ENCODE assay signal across 13 cellular contexts in the genomic region with DNA sequence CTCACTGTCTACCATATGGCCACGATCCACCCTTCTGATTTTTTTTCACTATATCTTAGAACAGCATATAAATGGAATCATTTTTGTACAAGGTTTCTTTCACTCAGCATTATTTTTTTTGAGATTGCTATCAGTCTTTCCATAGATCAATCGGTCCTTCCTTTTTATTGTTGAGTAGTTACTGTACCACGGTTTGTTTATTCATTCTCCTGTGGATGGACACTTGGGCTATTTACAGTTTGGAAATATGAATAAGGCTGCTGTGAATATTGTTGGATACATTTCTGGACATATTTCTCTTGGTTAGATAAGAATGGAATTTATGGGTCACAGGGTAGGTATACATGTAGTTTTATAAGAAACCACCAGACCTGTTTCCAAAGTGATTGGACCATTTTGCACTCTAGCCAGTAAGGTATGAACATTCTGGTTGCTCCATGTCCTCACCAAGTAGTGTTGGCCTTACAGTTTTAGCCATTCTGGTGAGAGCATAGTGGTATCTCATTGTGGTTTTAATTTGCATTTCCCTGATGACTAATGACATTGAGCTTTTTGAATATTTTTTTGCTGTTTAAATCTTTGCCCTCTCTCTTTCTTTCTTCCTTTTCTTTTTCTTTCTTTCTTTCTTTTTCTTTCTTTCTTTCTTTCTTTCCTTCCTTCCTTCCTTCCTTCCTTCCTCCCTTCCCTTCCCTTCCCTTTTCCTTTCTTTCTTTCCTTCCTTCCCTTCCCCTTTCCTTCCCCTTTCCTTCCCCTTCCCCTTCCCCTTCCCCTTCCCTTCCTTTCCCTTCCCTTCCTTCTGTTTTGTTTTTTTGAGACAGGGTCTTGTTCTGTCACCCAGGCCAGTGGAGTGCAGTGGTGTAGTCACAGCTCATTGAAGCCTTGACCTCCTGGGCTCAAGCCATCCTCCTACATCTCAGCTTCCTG. TPM values are rescaled to one million over a fixed set of nuclear protein-coding genes. Genes with fewer than 3 reads are reported as not detected.
A peak's percentile ranks its signal among the peaks of the same experiment; 100 is the strongest.
DNase-seq lines count a peak whose midpoint lies in the region; ATAC-seq, FAIRE-seq and TF ChIP-seq lines count a peak whose summit lies in the region.
"Had no signal": no experiment of that assay in that cellular context is flagged by ENCODE, and none has a peak within 500 bp of the region (broad histone marks: within the 10 kb centered on the region; RNA-seq: fewer than 3 reads in every experiment).

No MANE protein-coding gene starts in this region.

- no peaks in the 10 kb centered on the region for H3K79me1 ChIP-seq in mesenchymal stem cell (replicated peaks; ENCODE audit: low read length, poor library complexity, severe bottlenecking)

- H3K27ac ChIP-seq in SK-N-SH (ENCODE audit: low read depth in 2 of 2, low read length in 1 of 2), result peak overlapping the region in 1 of 2 experiments; percentile 12; a peak in 1 of 4 replicates
- no peak overlapping the region for H3K27ac ChIP-seq in mesenchymal stem cell (ENCODE audit: low read length, poor library complexity, severe bottlenecking)
- no peak overlapping the region for H3K27ac ChIP-seq in pancreas

- no peak overlapping the region for H2AK5ac ChIP-seq in mesenchymal stem cell (ENCODE audit: low read length, severe bottlenecking)

- TF ChIP-seq RAD21 in SK-N-SH (IDR thresholded peaks at IDR 0.05; ENCODE audit: low read length), result no peak

- no peaks in the 10 kb centered on the region for H3K9me2 ChIP-seq in SK-N-SH

- H3K4me3 ChIP-seq in SK-N-SH (ENCODE audit: low read depth in 2 of 2, low read length in 1 of 2), result no peak overlapping the region
- no peak overlapping the region for H3K4me3 ChIP-seq in mesenchymal stem cell (ENCODE audit: insufficient read depth in 1 of 2, low read depth in 1 of 2, low read length in 2 of 2)
- H3K4me3 ChIP-seq in pancreas, result no peak overlapping the region

- no peak overlapping the region for H4K91ac ChIP-seq in mesenchymal stem cell (ENCODE audit: low read length)

- H3K9ac ChIP-seq in SK-N-SH (no peak overlapping the region), mesenchymal stem cell (ENCODE audit: low read length) (no peak overlapping the region)

- H2AFZ ChIP-seq in SK-N-SH (ENCODE audit: low read depth) (no peak overlapping the region), mesenchymal stem cell (ENCODE audit: low read depth, low read length) (no peak overlapping the region)

- H3K79me2 ChIP-seq in SK-N-SH (ENCODE audit: insufficient read depth), result no peaks in the 10 kb centered on the region

- H3F3A ChIP-seq in SK-N-SH (replicated peaks; ENCODE audit: insufficient read depth), result no peaks in the 10 kb centered on the region

- H2BK15ac ChIP-seq in mesenchymal stem cell (ENCODE audit: low read depth, poor library complexity, severe bottlenecking), result no peak overlapping the region

- DNase-seq in SK-N-SH (no peak), mesenchymal stem cell (peak; percentile 32), GM10248 (ENCODE audit: extremely low spot score) (no peak), pancreas (no peak), DMS53 (lab: John Stamatoyannopoulos, UW) (no peak)
- DNase-seq: activated T-cell treated with anti-CD3 and anti-CD28 coated beads, Interleukin-2, amount 50 U/mL, for 48 hours; nephron progenitor cell; stimulated activated CD4-positive, alpha-beta T cell treated with anti-CD3 and anti-CD28 coated beads, Interleukin-2, amount 100 ng/mL, for 24 hours; T1000 had no signal

- no peak for TF ChIP-seq CTCF in SK-N-SH (IDR thresholded peaks at IDR 0.05)
- TF ChIP-seq CTCF in GM10248 (IDR thresholded peaks at IDR 0.05; ENCODE audit: control extremely low read depth, extremely low read depth, low read depth, missing control alignments), result no peak
- no peak for TF ChIP-seq CTCF in pancreas (IDR thresholded peaks at IDR 0.05)

- WGBS in SK-N-SH (ENCODE audit: low lambda C conversion rate), result 83% methylated on average over 3 of the region's 3 CpGs
- WGBS in mesenchymal stem cell, result 91% methylated on average over 2 of the region's 3 CpGs
- WGBS in pancreas, 2 donors, result 81 to 88% methylated on average over 3 of the region's 3 CpGs

- H3K14ac ChIP-seq in mesenchymal stem cell (ENCODE audit: low read length in 2 of 2), result no peak overlapping the region

- POLR2A ChIA-PET in SK-N-SH (lab: Yijun Ruan, JAX), result no interaction called here
- POLR2A ChIA-PET in GM10248 (lab: Yijun Ruan, JAX), result no interaction called here

- ATAC-seq in GM18907 (IDR thresholded peaks at IDR 0.05; ENCODE audit: unreplicated experiment), result peak; percentile 51
- ATAC-seq in HG02885 (IDR thresholded peaks at IDR 0.05; ENCODE audit: poor library complexity, unreplicated experiment), result peak; percentile 78
- ATAC-seq in HG03139 (IDR thresholded peaks at IDR 0.05; ENCODE audit: unreplicated experiment), result no peak
- ATAC-seq in pancreas, result no peak

- no peak overlapping the region for H3K23ac ChIP-seq in mesenchymal stem cell (ENCODE audit: low read length in 2 of 2)

- H3K4me2 ChIP-seq in SK-N-SH, result no peak overlapping the region
- no peak overlapping the region for H3K4me2 ChIP-seq in mesenchymal stem cell (ENCODE audit: low read length, poor library complexity, severe bottlenecking)

- H2BK120ac ChIP-seq in mesenchymal stem cell (ENCODE audit: low read depth, low read length), result no peak overlapping the region

- no peak overlapping the region for H2BK12ac ChIP-seq in mesenchymal stem cell (ENCODE audit: low read length in 2 of 2)

- TF ChIP-seq EP300 in SK-N-SH (IDR thresholded peaks at IDR 0.05; ENCODE audit: borderline replicate concordance in 1 of 2, low read depth in 1 of 2, low read length in 1 of 2), result no peak

- H3K4me1 ChIP-seq in SK-N-SH (ENCODE audit: control insufficient read depth in 1 of 2, insufficient read depth in 2 of 2, low read depth in 1 of 2, low read length in 1 of 2) (peaks cover 2 to 6% of the 10 kb centered on the region in 2 experiments; a peak in 2 of 4 replicates), mesenchymal stem cell (ENCODE audit: control insufficient read depth, insufficient read depth, low read depth, low read length) (peaks cover 5% of the 10 kb centered on the region), pancreas (no peaks in the 10 kb centered on the region)

- H3K9me3 ChIP-seq in SK-N-SH, result no peaks in the 10 kb centered on the region
- H3K9me3 ChIP-seq in mesenchymal stem cell (ENCODE audit: control insufficient read depth, low read length), result no peaks in the 10 kb centered on the region
- H3K9me3 ChIP-seq in pancreas, result no peaks in the 10 kb centered on the region

- no peak overlapping the region for H3K4ac ChIP-seq in mesenchymal stem cell (ENCODE audit: low read depth in 1 of 2, low read length in 2 of 2)

- H3K36me3 ChIP-seq in SK-N-SH (replicated peaks in 1 of 2; ENCODE audit: control insufficient read depth in 1 of 2, insufficient read depth in 2 of 2, low read length in 1 of 2) (no peaks in the 10 kb centered on the region), mesenchymal stem cell (ENCODE audit: control insufficient read depth in 1 of 2, insufficient read depth in 2 of 2, low read depth in 1 of 2, low read length in 2 of 2) (peaks cover 0 to 4% of the 10 kb centered on the region in 2 experiments), pancreas (no peaks in the 10 kb centered on the region)

- H3K27me3 ChIP-seq in SK-N-SH (ENCODE audit: insufficient read depth), result no peaks in the 10 kb centered on the region
- H3K27me3 ChIP-seq in mesenchymal stem cell (ENCODE audit: control insufficient read depth in 1 of 2, insufficient read depth in 1 of 2, low read length in 2 of 2), result peaks cover 0 to 16% of the 10 kb centered on the region in 2 experiments
- no peaks in the 10 kb centered on the region for H3K27me3 ChIP-seq in pancreas

- intact Hi-C loops in pancreas (cut with DNase I), result no loop called here

- H4K8ac ChIP-seq in mesenchymal stem cell (ENCODE audit: low read length), result no peak overlapping the region

- no peak for FAIRE-seq in pancreas (lab: Jason Lieb, UNC)
- FAIRE-seq: G401.6 had no signal

- H4K20me1 ChIP-seq in SK-N-SH (ENCODE audit: insufficient read depth), result no peaks in the 10 kb centered on the region

- H2BK5ac ChIP-seq in mesenchymal stem cell (ENCODE audit: low read depth, low read length, poor library complexity, severe bottlenecking), result no peak overlapping the region

- CTCF ChIA-PET in SK-N-SH (lab: Yijun Ruan, JAX) (no interaction called here), GM10248 (lab: Yijun Ruan, JAX) (interaction anchor here (1.2 to 2.1 kb wide), 7 partner anchors 13 to 50 kb away, joined by 3 to 8 read pairs (median 4); a partner anchor contains a TSS)

- no peak overlapping the region for H3K18ac ChIP-seq in mesenchymal stem cell (ENCODE audit: low read depth in 1 of 2, low read length in 2 of 2)

TF ChIP-seq in SK-N-SH, 30 proteins besides CTCF, POLR2A, EP300 and RAD21:
- TF ChIP-seq POLR2AphosphoS5 (IDR thresholded peaks at IDR 0.05; ENCODE audit: low read depth, low read length), result no peak
- peak; percentile 30; the same call in 1 of the 2 replicates for TF ChIP-seq FOSL2 (IDR thresholded peaks at IDR 0.05; ENCODE audit: borderline replicate concordance, low read depth)
TF ChIP-seq in SK-N-SH: peak in this region for 1.

RNA-seq across cellular contexts. Expression of a gene that starts 49.1 kb away (rescaled TPM):
- polyA plus RNA-seq in SK-N-SH (2012; rRNA removed) (6.5 and 6.9 TPM in 2 replicates), pancreas (10 to 100 TPM in 1 of 2 donors, 1 to 10 TPM in 1; 4.3 to 10.6 TPM)
- polyA plus RNA-seq in SK-N-SH (2012; cell fraction: cytosol; rRNA removed), result 2.5 and 3.6 TPM in 2 replicates
- polyA plus RNA-seq in SK-N-SH (2012; cell fraction: nucleus; rRNA removed), result 19.7 and 21.0 TPM in 2 replicates
- 1.8 TPM for polyA plus RNA-seq in mesenchymal stem cell (2013, experiment 1 of 2)
- 1.5 TPM for polyA plus RNA-seq in mesenchymal stem cell (2013, experiment 2 of 2)
- 10 to 100 TPM in 5 of 6 donors, 1 to 10 TPM in 1; 8.3 to 19.4 (median 11.7) TPM for total RNA-seq in pancreas

Comparison
In these comparisons a context has a peak if more than half of its experiments do, and no peak if none do; other contexts are left out.
1. ATAC-seq: peak in GM18907 (single experiment) and HG02885 (single experiment); none in HG03139 (single experiment) and pancreas (0 of 4).